10 cellular contexts compared by ENCODE assay signal in genomic region chr6:81749704-81750103, GRCh38. TPM values are rescaled to one million over a fixed set of nuclear protein-coding genes. Genes with fewer than 3 reads are reported as not detected.
DNase-seq lines count a peak whose midpoint lies in the region; ATAC-seq and TF ChIP-seq lines count a peak whose summit lies in the region.
"Had no signal": no experiment of that assay in that cellular context is flagged by ENCODE, and none has a peak within 500 bp of the region (broad histone marks: within the 10 kb centered on the region; RNA-seq: fewer than 3 reads in every experiment).

No MANE protein-coding gene starts in this region.

- H3K9me3 ChIP-seq in mucosa of stomach (ENCODE audit: control insufficient read depth, low read length) (no peaks in the 10 kb centered on the region), uterus (no peaks in the 10 kb centered on the region)

- intact Hi-C loops in uterus (cut with DNase I; ENCODE audit: low total_unique reads) = no loop called here

- peaks cover 10% of the 10 kb centered on the region for H3K36me3 ChIP-seq in mucosa of stomach (ENCODE audit: control insufficient read depth, insufficient read depth, low read length)
- no peaks in the 10 kb centered on the region for H3K36me3 ChIP-seq in uterus

- TF ChIP-seq POLR2A in uterus (IDR thresholded peaks at IDR 0.05) = no peak

- peak; percentile 21 for DNase-seq in SKM-1 treated with dmso at 0.1 percent for 144 hours (lab: John Stamatoyannopoulos, UW; ENCODE audit: unreplicated experiment)
- no peak for DNase-seq in SKM-1 (lab: John Stamatoyannopoulos, UW; ENCODE audit: unreplicated experiment)
- no peak for DNase-seq in choroid plexus epithelial cell (ENCODE audit: low read depth)
- no peak for DNase-seq in uterus
- DNase-seq in HCEC 1CT = no peak
- DNase-seq: activated CD8-positive, alpha-beta memory T cell treated with anti-CD3 and anti-CD28 coated beads, Interleukin-2, amount 10 ng/mL, durations not matched to agents 7 days and 5 days; NCI-H774 had no signal

- peaks cover 5% of the 10 kb centered on the region for H3K4me1 ChIP-seq in mucosa of stomach (ENCODE audit: control insufficient read depth, insufficient read depth, low read length)
- H3K4me1 ChIP-seq in uterus = peaks cover 0 to 4% of the 10 kb centered on the region in 2 donors

- ATAC-seq in HG02623 (IDR thresholded peaks at IDR 0.05; ENCODE audit: unreplicated experiment) (no peak), HG02678 (IDR thresholded peaks at IDR 0.05; ENCODE audit: unreplicated experiment) (no peak)
- ATAC-seq: activated CD8-positive, alpha-beta memory T cell treated with anti-CD3 and anti-CD28 coated beads, Interleukin-2, amount 10 ng/mL, durations not matched to agents 7 days and 5 days had no signal

- H3K4me3 ChIP-seq in choroid plexus epithelial cell (ENCODE audit: low read depth, low read length) = peak overlapping the region; percentile 97
- peak overlapping the region; percentile 75 for H3K4me3 ChIP-seq in mucosa of stomach (ENCODE audit: low read length)
- H3K4me3 ChIP-seq in uterus = peak overlapping the region; percentile 85 to 90

- no peak for TF ChIP-seq CTCF in choroid plexus epithelial cell (conservative IDR thresholded peaks at IDR 0.05; ENCODE audit: low read depth, low read length)
- no peak for TF ChIP-seq CTCF in uterus (IDR thresholded peaks at IDR 0.05)

- H3K9ac ChIP-seq in mucosa of stomach (ENCODE audit: low read length) = peak overlapping the region; percentile 84

- H3K27ac ChIP-seq in uterus = peak overlapping the region; percentile 96 to 98

- no peaks in the 10 kb centered on the region for H3K27me3 ChIP-seq in mucosa of stomach (ENCODE audit: control insufficient read depth, insufficient read depth, low read length)
- no peaks in the 10 kb centered on the region for H3K27me3 ChIP-seq in uterus

RNA-seq across cellular contexts. Expression of gene TENT5A, which starts 2.8 kb away (rescaled TPM):
- 10 to 100 TPM in 3 of 4 donors, 1 to 10 TPM in 1; 7.9 to 74.9 (median 23.3) TPM for total RNA-seq in uterus
